Comparison of ENCODE assay signal across 21 cellular contexts in the genomic region with DNA sequence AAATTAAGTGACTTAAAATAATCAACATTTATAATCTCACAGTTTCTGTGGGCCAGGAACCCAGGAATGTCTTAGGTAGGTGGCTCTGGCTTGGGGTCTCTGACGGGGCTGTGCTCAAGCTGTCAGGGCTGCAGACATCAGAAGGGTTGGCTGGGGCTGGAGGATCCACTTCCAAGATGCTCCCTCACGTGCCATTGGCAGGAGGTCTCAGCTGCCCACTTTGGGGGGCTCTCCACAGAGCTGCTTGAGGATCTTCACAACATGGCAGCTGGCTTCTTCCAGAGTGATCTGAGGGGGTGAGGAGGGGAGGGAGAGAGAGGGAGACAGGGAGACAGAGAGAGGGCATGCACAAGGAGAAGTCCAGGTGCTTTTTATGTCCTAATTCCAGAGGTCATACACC. TPM values are rescaled to one million over a fixed set of nuclear protein-coding genes. Genes with fewer than 3 reads are reported as not detected.
DNase-seq lines count a peak whose midpoint lies in the region; ATAC-seq, FAIRE-seq and TF ChIP-seq lines count a peak whose summit lies in the region.
"Had no signal": no experiment of that assay in that cellular context is flagged by ENCODE, and none has a peak within 500 bp of the region (broad histone marks: within the 10 kb centered on the region; RNA-seq: fewer than 3 reads in every experiment).

No MANE protein-coding gene starts in this region.

- no peak overlapping the region for H3K9ac ChIP-seq in kidney (ENCODE audit: low read length in 2 of 2)
- H3K9ac ChIP-seq: BLaER1 treated with 17β-estradiol and CSF1 and Interleukin-3, amounts not matched to agents 10 nM and 100 nM had no signal

- H3K36me3 ChIP-seq in bronchial epithelial cell (ENCODE audit: control insufficient read depth, insufficient read depth, low read length): peaks cover 3% of the 10 kb centered on the region
- H3K36me3 ChIP-seq in kidney (ENCODE audit: control insufficient read depth in 1 of 2, insufficient read depth in 2 of 2, low read length in 2 of 2): peaks cover 8 to 31% of the 10 kb centered on the region in 2 donors
- H3K36me3 ChIP-seq in spleen: peaks cover 0 to 81% (median 19%) of the 10 kb centered on the region in 6 donors

- H3K4me3 ChIP-seq in bronchial epithelial cell (ENCODE audit: low read depth, low read length) (no peak overlapping the region), kidney (ENCODE audit: low read length in 2 of 2) (no peak overlapping the region), spleen (no peak overlapping the region)
- H3K4me3 ChIP-seq: BLaER1 treated with 17β-estradiol and CSF1 and Interleukin-3, amounts not matched to agents 10 nM and 100 nM had no signal

- TF ChIP-seq CTCF in bronchial epithelial cell (IDR thresholded peaks at IDR 0.05; ENCODE audit: insufficient read depth, low read length, severe bottlenecking) (no peak), kidney (IDR thresholded peaks at IDR 0.05; ENCODE audit: borderline replicate concordance, extremely low read depth, insufficient read depth) (no peak), spleen (IDR thresholded peaks at IDR 0.05 in 8 of 11, conservative IDR thresholded peaks at IDR 0.05 in 3 of 11) (no peak)

- intact Hi-C loops in kidney (cut with DNase I): no loop called here
- intact Hi-C loops in spleen (cut with DNase I; ENCODE audit: low total_unique reads): no loop called here

- DNase-seq in bronchial epithelial cell (ENCODE audit: low read depth) (no peak), kidney (peak; percentile 53), spleen (peak; percentile 34), GOT3 (lab: John Stamatoyannopoulos, UW) (no peak)
- no peak for DNase-seq in NK-92 treated with Interleukin-12 subunit alpha and Interleukin-12 subunit beta, amount 100 ng/mL, for 24 hours (lab: John Stamatoyannopoulos, UW)
- DNase-seq: 8988T; ACHN; BE2C; Caco-2; Calu3; CD4-positive, alpha-beta T cell; CD8-positive, alpha-beta T cell; DMS79 treated with DMSO at 0.1 percent for 48 hours; GF-D8 had no signal

- FAIRE-seq in bronchial epithelial cell (lab: Jason Lieb, UNC): peak; percentile 28
- no peak for FAIRE-seq in kidney (lab: Jason Lieb, UNC)
- FAIRE-seq: A204.1, D721Med, G401.6, GM12891 had no signal

- H3K27me3 ChIP-seq in bronchial epithelial cell (ENCODE audit: control insufficient read depth, insufficient read depth, low read length) (no peaks in the 10 kb centered on the region), spleen (replicated peaks in 1 of 7) (no peaks in the 10 kb centered on the region)
- H3K27me3 ChIP-seq: BE2C; BLaER1 treated with 17β-estradiol and CSF1 and Interleukin-3, amounts not matched to agents 10 nM and 100 nM had no signal

- H3K4me1 ChIP-seq in kidney (ENCODE audit: control insufficient read depth in 1 of 2, insufficient read depth in 1 of 2, low read depth in 1 of 2, low read length in 2 of 2) (peaks cover 5 to 12% of the 10 kb centered on the region in 2 donors), spleen (no peaks in the 10 kb centered on the region)
- H3K4me1 ChIP-seq: BE2C, Caco-2 had no signal

- H3K27ac ChIP-seq in kidney (ENCODE audit: low read depth in 2 of 2, low read length in 2 of 2): no peak overlapping the region
- H3K27ac ChIP-seq in spleen: no peak overlapping the region
- H3K27ac ChIP-seq: C4-2B had no signal

- ATAC-seq in esophagus mucosa: no peak
- ATAC-seq: CD8-positive, alpha-beta T cell had no signal

- TF ChIP-seq POLR2A in spleen (IDR thresholded peaks at IDR 0.05): no peak

- no peaks in the 10 kb centered on the region for H3K9me3 ChIP-seq in kidney (ENCODE audit: control insufficient read depth in 1 of 2, low read length in 2 of 2)
- no peaks in the 10 kb centered on the region for H3K9me3 ChIP-seq in spleen
- H3K9me3 ChIP-seq: BE2C, Caco-2 had no signal

- WGBS in spleen, 5 donors: 84 to 93% (median 91%) methylated on average over 2 of the region's 2 CpGs

RNA-seq across cellular contexts. Expression of gene SLC2A11, which starts 18.1 kb away (rescaled TPM):
- total RNA-seq in bronchial epithelial cell: 6.8 and 8.2 TPM in 2 replicates
- 28.9 TPM for total RNA-seq in kidney
- 23.7 TPM for polyA plus RNA-seq in kidney (ENCODE audit: insufficient read depth, low read depth, low replicate concordance)
- total RNA-seq in spleen: 10 to 100 TPM; 12.0 to 21.7 (median 16.9) TPM
- polyA plus RNA-seq in spleen: 10 to 100 TPM; 15.6 to 23.5 (median 16.2) TPM
- total RNA-seq in esophagus mucosa: 1.2 TPM

RNA-seq across cellular contexts. Expression of gene MIF, which starts 18.4 kb away (rescaled TPM):
- total RNA-seq in bronchial epithelial cell (252 and 448 TPM in 2 replicates), kidney (505 TPM), spleen (100 to 1,000 TPM; 168 to 346 (median 211) TPM), esophagus mucosa (956 TPM)
- polyA plus RNA-seq in kidney (ENCODE audit: insufficient read depth, low read depth, low replicate concordance) (1,211 TPM), spleen (100 to 1,000 TPM; 421 to 580 (median 501) TPM)

RNA-seq across cellular contexts. Expression of gene DERL3, which starts 37.0 kb away (rescaled TPM):
- total RNA-seq in bronchial epithelial cell: 0.26 TPM in 2 replicates
- 24.7 TPM for total RNA-seq in kidney
- polyA plus RNA-seq in kidney (ENCODE audit: insufficient read depth, low read depth, low replicate concordance): 3.1 TPM
- total RNA-seq in spleen: 10 to 100 TPM; 10.2 to 62.8 (median 30.4) TPM
- polyA plus RNA-seq in spleen: 10 to 100 TPM; 16.1 to 18.8 (median 17.9) TPM
- 1.5 TPM for total RNA-seq in esophagus mucosa

Comparison
In these comparisons a context has a peak if more than half of its experiments do, and no peak if none do; other contexts are left out.
1. DNase-seq: peak in kidney (single experiment) and spleen (single experiment); none in bronchial epithelial cell (single experiment), GOT3 (single experiment) and NK-92 treated with Interleukin-12 subunit alpha and Interleukin-12 subunit beta, amount 100 ng/mL, for 24 hours (single experiment).